Comparison of ENCODE assay signal across 25 cellular contexts in the genomic region with DNA sequence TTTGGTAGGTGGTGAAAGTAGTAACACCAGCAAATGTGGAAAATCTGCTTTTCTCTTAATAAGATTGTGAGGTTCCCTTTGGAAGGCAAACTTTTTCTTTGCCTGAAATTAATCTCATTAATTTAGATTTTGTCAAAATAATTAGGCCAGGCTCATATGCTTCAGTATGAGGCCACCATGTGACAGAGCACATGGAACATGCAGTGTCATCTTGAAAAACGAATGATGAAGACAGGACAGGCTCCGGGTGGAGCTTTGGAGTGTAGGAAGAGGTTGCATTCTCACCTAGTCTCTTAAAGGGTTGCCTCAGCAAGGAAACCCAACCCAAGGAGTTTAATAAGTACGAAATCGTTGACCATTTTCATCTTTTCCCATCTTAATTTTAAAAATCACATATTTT.
DNase-seq lines count a peak whose midpoint lies in the region; ATAC-seq and TF ChIP-seq lines count a peak whose summit lies in the region.
"Had no signal": no experiment of that assay in that cellular context is flagged by ENCODE, and none has a peak within 500 bp of the region (broad histone marks: within the 10 kb centered on the region; RNA-seq: fewer than 3 reads in every experiment).

No MANE protein-coding gene starts in this region.

- no peak overlapping the region for H3K9ac ChIP-seq in OCI-LY3 (ENCODE audit: low read length)

- peaks cover 77% of the 10 kb centered on the region for H3K27me3 ChIP-seq in OCI-LY3 (ENCODE audit: low read depth, low read length)
- H3K27me3 ChIP-seq: SJSA1 had no signal

- H3K36me3 ChIP-seq in OCI-LY3 (replicated peaks; ENCODE audit: low read depth, low read length) = no peaks in the 10 kb centered on the region
- H3K36me3 ChIP-seq: SJSA1 had no signal

- H3K4me2 ChIP-seq in OCI-LY3 (ENCODE audit: low read length) = peak overlapping the region; percentile 71

- H3K27ac Mint-ChIP-seq in stimulated activated naive CD8-positive, alpha-beta T cell treated with anti-CD3 and anti-CD28 coated beads, Interleukin-15, Interleukin-2, amounts not matched to agents 100 ng/mL and 50 ng/mL, for 24 hours = peak overlapping the region; percentile 60
- no peak overlapping the region for H3K27ac Mint-ChIP-seq in activated T-cell treated with anti-CD3 and anti-CD28 coated beads, Interleukin-2, amount 50 U/mL, for 24 hours

- H3K4me1 ChIP-seq in OCI-LY3 (ENCODE audit: low read length) = peaks cover 43% of the 10 kb centered on the region
- H3K4me1 ChIP-seq: SJSA1 had no signal

- peak overlapping the region; percentile 39 for H3K4me3 ChIP-seq in OCI-LY3 (ENCODE audit: low read length)
- H3K4me3 ChIP-seq: SJSA1 had no signal

- peaks cover 11% of the 10 kb centered on the region; the same call in 1 of the 2 replicates for H3K9me3 ChIP-seq in OCI-LY3 (ENCODE audit: insufficient read depth, low read length)
- H3K9me3 ChIP-seq: SJSA1 had no signal

- no peak overlapping the region for H3K4me3 Mint-ChIP-seq in stimulated activated naive CD8-positive, alpha-beta T cell treated with anti-CD3 and anti-CD28 coated beads, Interleukin-15, Interleukin-2, amounts not matched to agents 100 ng/mL and 50 ng/mL, for 24 hours
- H3K4me3 Mint-ChIP-seq in activated T-cell treated with anti-CD3 and anti-CD28 coated beads, Interleukin-2, amount 50 U/mL, for 24 hours = no peak overlapping the region

- peaks cover 8% of the 10 kb centered on the region for H3K9me3 Mint-ChIP-seq in stimulated activated naive CD8-positive, alpha-beta T cell treated with anti-CD3 and anti-CD28 coated beads, Interleukin-15, Interleukin-2, amounts not matched to agents 100 ng/mL and 50 ng/mL, for 24 hours
- H3K9me3 Mint-ChIP-seq in activated T-cell treated with anti-CD3 and anti-CD28 coated beads, Interleukin-2, amount 50 U/mL, for 24 hours = peaks cover 10% of the 10 kb centered on the region

- no peak for TF ChIP-seq POLR2A in erythroblast (IDR thresholded peaks at IDR 0.05; ENCODE audit: low read length)

- H3K36me3 Mint-ChIP-seq in stimulated activated naive CD8-positive, alpha-beta T cell treated with anti-CD3 and anti-CD28 coated beads, Interleukin-15, Interleukin-2, amounts not matched to agents 100 ng/mL and 50 ng/mL, for 24 hours (ENCODE audit: low read depth) = peaks cover 6% of the 10 kb centered on the region
- H3K36me3 Mint-ChIP-seq in activated T-cell treated with anti-CD3 and anti-CD28 coated beads, Interleukin-2, amount 50 U/mL, for 24 hours (ENCODE audit: low read depth) = no peaks in the 10 kb centered on the region
- H3K36me3 Mint-ChIP-seq: IgD-negative memory B cell had no signal

- no peak for TF ChIP-seq CTCF in OCI-LY3 (IDR thresholded peaks at IDR 0.05; ENCODE audit: low read depth, low read length)

- H3K27ac ChIP-seq in OCI-LY3 (ENCODE audit: low read length) = no peak overlapping the region
- H3K27ac ChIP-seq: SJSA1 had no signal

- peaks cover 63% of the 10 kb centered on the region for H3K27me3 Mint-ChIP-seq in stimulated activated naive CD8-positive, alpha-beta T cell treated with anti-CD3 and anti-CD28 coated beads, Interleukin-15, Interleukin-2, amounts not matched to agents 100 ng/mL and 50 ng/mL, for 24 hours
- H3K27me3 Mint-ChIP-seq in activated T-cell treated with anti-CD3 and anti-CD28 coated beads, Interleukin-2, amount 50 U/mL, for 24 hours = peaks cover 69% of the 10 kb centered on the region

- H3K79me2 ChIP-seq in OCI-LY3 (ENCODE audit: low read length) = no peaks in the 10 kb centered on the region

- ATAC-seq in stimulated activated naive CD8-positive, alpha-beta T cell treated with anti-CD3 and anti-CD28 coated beads, Interleukin-15, Interleukin-2, amounts not matched to agents 100 U/mL and 50 U/mL, for 24 hours = no peak
- no peak for ATAC-seq in HG02981 (IDR thresholded peaks at IDR 0.05; ENCODE audit: unreplicated experiment)
- ATAC-seq: HCT116 had no signal

- no peak overlapping the region for H2AFZ ChIP-seq in OCI-LY3 (ENCODE audit: low read depth, low read length)

- H3K4me1 Mint-ChIP-seq in stimulated activated naive CD8-positive, alpha-beta T cell treated with anti-CD3 and anti-CD28 coated beads, Interleukin-15, Interleukin-2, amounts not matched to agents 100 ng/mL and 50 ng/mL, for 24 hours (ENCODE audit: low read depth) = peaks cover 32% of the 10 kb centered on the region
- peaks cover 46% of the 10 kb centered on the region for H3K4me1 Mint-ChIP-seq in activated T-cell treated with anti-CD3 and anti-CD28 coated beads, Interleukin-2, amount 50 U/mL, for 24 hours (ENCODE audit: low read depth)

- no peak for DNase-seq in stimulated activated naive CD8-positive, alpha-beta T cell treated with anti-CD3 and anti-CD28 coated beads, Interleukin-15, Interleukin-2, amounts not matched to agents 100 U/mL and 50 U/mL, for 24 hours
- DNase-seq in erythroblast (lab: John Stamatoyannopoulos, UW) (peak; percentile 6 to 35), LoVo (ENCODE audit: low spot score) (no peak)
- DNase-seq in activated T-cell treated with anti-CD3 and anti-CD28 coated beads, Interleukin-2, amount 50 U/mL, for 24 hours = no peak
- DNase-seq: C1 segment of cervical spinal cord; CD4-positive, alpha-beta memory T cell; COR-L47; EL; GDM1; Kasumi-1; NCI-H1105 treated with DMSO at 0.1 percent for 48 hours; NCI-H146; NCI-H1930; NCI-H2107; NCI-H446; NCI-H524 treated with DMSO at 0.1 percent for 48 hours; NCI-H774; Right ventricle myocardium superior; RPMI8226 had no signal

- peaks cover 42% of the 10 kb centered on the region for H4K20me1 ChIP-seq in OCI-LY3 (ENCODE audit: insufficient read depth, low read length)

Comparison
In these comparisons a context has a peak if more than half of its experiments do, and no peak if none do; other contexts are left out.
1. DNase-seq: peak in erythroblast (2 of 2); none in stimulated activated naive CD8-positive, alpha-beta T cell treated with anti-CD3 and anti-CD28 coated beads, Interleukin-15, Interleukin-2, amounts not matched to agents 100 U/mL and 50 U/mL, for 24 hours (single experiment), LoVo (single experiment) and activated T-cell treated with anti-CD3 and anti-CD28 coated beads, Interleukin-2, amount 50 U/mL, for 24 hours (single experiment).